ENCODE assay signal across 28 cellular contexts in genomic region chr19:31319465-31319864, GRCh38.
"Had no signal": no experiment of that assay in that cellular context is flagged by ENCODE, and none has a peak within 500 bp of the region (broad histone marks: within the 10 kb centered on the region; RNA-seq: fewer than 3 reads in every experiment).

No MANE protein-coding gene starts in this region.

- H3K4me3 Mint-ChIP-seq: activated CD4-positive, alpha-beta memory T cell treated with anti-CD3 and anti-CD28 coated beads, Interleukin-2, amount 10 ng/mL, durations not matched to agents 7 days and 5 days; activated T-cell treated with anti-CD3 and anti-CD28 coated beads, Interleukin-2, amount 50 U/mL, for 24 hours; dendritic cell treated with granulocyte-macrophage colony-stimulating factor and Interleukin-4, amounts not matched to agents 40 ng/mL and 50 ng/mL, for 4 days; nephron had no signal

- DNase-seq: activated CD4-positive, alpha-beta memory T cell treated with anti-CD3 and anti-CD28 coated beads, Interleukin-2, amount 10 ng/mL, durations not matched to agents 7 days and 5 days; activated CD4-positive, alpha-beta T cell treated with anti-CD3 and anti-CD28 coated beads for 48 hours; activated CD8-positive, alpha-beta memory T cell treated with anti-CD3 and anti-CD28 coated beads, Interleukin-2, amount 50 U/mL, for 48 hours; activated gamma-delta T cell treated with Interleukin-2 at 50 U/mL for 16 hours; activated naive CD4-positive, alpha-beta T cell treated with anti-CD3 and anti-CD28 coated beads, Interleukin-2, amount 50 U/mL, for 16 hours; activated T-cell treated with anti-CD3 and anti-CD28 coated beads, Interleukin-2, amount 50 U/mL, for 24 hours; amniotic stem cell; central memory CD4-positive, alpha-beta T cell; effector CD4-positive, alpha-beta T cell; kidney glomerular epithelial cell; left lung; lower lobe of right lung; ovary; right lobe of liver; stimulated activated CD4-positive, alpha-beta T cell treated with anti-CD3 and anti-CD28 coated beads, Interleukin-12 subunit alpha, Interleukin-12 subunit beta, amount 100 ng/mL, for 4 hours; stimulated activated CD4-positive, alpha-beta T cell treated with anti-CD3 and anti-CD28 coated beads, Interleukin-4, amount 100 ng/mL, for 1 hour; stimulated activated naive CD8-positive, alpha-beta T cell treated with anti-CD3 and anti-CD28 coated beads, Interleukin-15, Interleukin-2, amounts not matched to agents 100 U/mL and 50 U/mL, for 24 hours; T-helper 1 cell; upper lobe of right lung had no signal

- H3K27me3 Mint-ChIP-seq: activated T-cell treated with anti-CD3 and anti-CD28 coated beads, Interleukin-2, amount 50 U/mL, for 24 hours; dendritic cell treated with granulocyte-macrophage colony-stimulating factor and Interleukin-4, amounts not matched to agents 40 ng/mL and 50 ng/mL, for 4 days had no signal

- H3K4me1 Mint-ChIP-seq: activated CD4-positive, alpha-beta memory T cell treated with anti-CD3 and anti-CD28 coated beads, Interleukin-2, amount 10 ng/mL, durations not matched to agents 7 days and 5 days had no signal

- H3K27ac ChIP-seq: breast epithelium, epithelial cell of prostate, left lung, lower lobe of right lung, neutrophil, ovary, right lobe of liver, skin epidermis, upper lobe of right lung, VCaP had no signal

- H3K4me1 ChIP-seq: right lobe of liver had no signal

- H3K27ac Mint-ChIP-seq: activated CD4-positive, alpha-beta memory T cell treated with anti-CD3 and anti-CD28 coated beads, Interleukin-2, amount 10 ng/mL, durations not matched to agents 7 days and 5 days; activated T-cell treated with anti-CD3 and anti-CD28 coated beads, Interleukin-2, amount 50 U/mL, for 24 hours; dendritic cell treated with granulocyte-macrophage colony-stimulating factor and Interleukin-4, amounts not matched to agents 40 ng/mL and 50 ng/mL, for 4 days; progenitor cell of endocrine pancreas had no signal

- ATAC-seq: activated CD4-positive, CD25-positive, alpha-beta regulatory T cell treated with anti-CD3 and anti-CD28 coated beads, Interleukin-2, amount 50 U/mL, for 24 hours; left lung; lower lobe of right lung; right lobe of liver; stimulated activated naive CD8-positive, alpha-beta T cell treated with anti-CD3 and anti-CD28 coated beads, Interleukin-15, Interleukin-2, amounts not matched to agents 100 U/mL and 50 U/mL, for 24 hours; upper lobe of right lung had no signal

- H3K9me3 ChIP-seq: breast epithelium, left lung, lower lobe of right lung, neutrophil, ovary, right lobe of liver, upper lobe of right lung had no signal

- H3K4me3 ChIP-seq: breast epithelium, left lung, lower lobe of right lung, ovary, right lobe of liver, skin epidermis, upper lobe of right lung had no signal

- H3K36me3 ChIP-seq: breast epithelium, left lung, lower lobe of right lung, neutrophil, ovary, right lobe of liver, upper lobe of right lung had no signal

- H3K27me3 ChIP-seq: breast epithelium, neutrophil, ovary, right lobe of liver, upper lobe of right lung had no signal
